Comparison of ENCODE assay signal across 8 cellular contexts in the genomic region with DNA sequence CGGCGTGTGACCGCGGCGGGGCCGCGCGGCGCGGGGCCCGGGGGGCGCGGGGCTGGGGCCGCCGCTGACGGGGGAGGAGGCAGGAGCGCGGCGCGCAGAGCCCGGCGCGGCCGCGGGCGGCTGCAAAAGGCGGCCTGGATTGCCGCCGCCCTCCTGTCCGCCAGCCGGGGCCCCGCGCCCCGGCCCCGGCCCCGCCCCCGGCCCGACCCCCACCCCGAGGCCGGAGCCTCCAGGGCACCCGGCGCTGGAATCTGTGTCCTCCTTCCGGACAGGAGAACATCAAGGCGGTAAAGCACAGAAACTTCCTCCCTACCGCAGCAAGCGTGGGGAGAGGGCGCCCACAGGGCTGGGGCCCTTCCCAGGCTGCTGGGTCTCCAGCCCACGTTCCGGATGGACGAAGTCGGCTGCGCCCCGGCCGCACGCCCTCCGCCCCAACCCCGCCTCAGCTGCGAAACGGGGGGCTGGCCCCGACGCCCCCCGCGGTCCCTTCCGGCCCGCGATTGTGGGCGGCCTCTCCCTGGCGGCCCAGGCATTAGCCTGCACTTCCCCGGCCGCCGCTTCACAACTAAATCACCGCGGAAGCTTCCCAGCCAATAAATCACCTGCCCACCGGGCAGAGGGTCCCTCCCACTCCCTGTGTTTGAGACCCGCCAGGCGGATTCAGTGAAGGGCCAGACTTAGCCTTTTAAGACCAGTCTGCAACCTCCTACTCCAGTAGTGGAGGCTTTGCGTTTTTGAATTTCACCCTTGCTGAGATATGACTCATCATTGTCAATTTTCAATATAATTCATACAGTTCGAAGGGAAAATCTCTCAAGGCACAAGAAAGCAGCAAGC.
A peak's percentile ranks its signal among the peaks of the same experiment; 100 is the strongest.
DNase-seq lines count a peak whose midpoint lies in the region; ATAC-seq and TF ChIP-seq lines count a peak whose summit lies in the region.

No MANE protein-coding gene starts in this region.

- DNase-seq in activated naive CD8-positive, alpha-beta T cell treated with anti-CD3 and anti-CD28 coated beads, Interleukin-2, amount 50 U/mL, for 16 hours (ENCODE audit: low read depth, low spot score): peak; percentile 27
- peak; percentile 54 to 60 for DNase-seq in heart right ventricle
- DNase-seq in NCI-H2029 treated with DMSO at 0.1 percent for 48 hours (lab: John Stamatoyannopoulos, UW): no peak

- 1% methylated on average over 44 to 78 of the region's 78 CpGs for WGBS in heart right ventricle, 2 donors

- H4K20me1 ChIP-seq in DOHH2 (ENCODE audit: control insufficient read depth, insufficient read depth, low read depth, low read length): peaks cover 6% of the 10 kb centered on the region; the same call in 1 of the 2 replicates

- peaks cover 83% of the 10 kb centered on the region for H3K4me1 ChIP-seq in DOHH2 (ENCODE audit: control insufficient read depth, low read length)
- H3K4me1 ChIP-seq in HUES48 (ENCODE audit: control insufficient read depth, insufficient read depth, low read length): peaks cover 56% of the 10 kb centered on the region
- H3K4me1 ChIP-seq in heart right ventricle: peaks cover 7 to 85% (median 65%) of the 10 kb centered on the region in 9 donors
- H3K4me1 ChIP-seq in rectal smooth muscle tissue (ENCODE audit: control insufficient read depth, insufficient read depth, low read length): peaks cover 22% of the 10 kb centered on the region

- intact Hi-C loops in heart right ventricle (cut with DNase I): loop anchor here in 7 of 10 donors (2.0 to 10.0 kb wide), 7 partner anchors 15 to 281 kb away; no protein-coding TSS in a partner anchor

- H3K4me3 ChIP-seq in DOHH2 (ENCODE audit: low read length) (peak overlapping the region; percentile 87), HUES48 (ENCODE audit: low read depth, low read length) (peak overlapping the region; percentile 80), heart right ventricle (peak overlapping the region; percentile 67 to 88 (median 83)), rectal smooth muscle tissue (ENCODE audit: low read length) (peak overlapping the region; percentile 94)

- no peaks in the 10 kb centered on the region for H3K9me2 ChIP-seq in DOHH2 (replicated peaks; ENCODE audit: control insufficient read depth, low read length)

- peak overlapping the region; percentile 98 for H3K27ac ChIP-seq in DOHH2 (ENCODE audit: low read depth, low read length)
- H3K27ac ChIP-seq in HUES48 (ENCODE audit: low read depth, low read length): peak overlapping the region; percentile 98
- H3K27ac ChIP-seq in heart right ventricle: peak overlapping the region; percentile 95 to 99 (median 98)
- peak overlapping the region; percentile 98 for H3K27ac ChIP-seq in rectal smooth muscle tissue (ENCODE audit: low read depth, low read length)

- peak overlapping the region; percentile 96 for H3K4me2 ChIP-seq in DOHH2 (ENCODE audit: low read length)

- no peaks in the 10 kb centered on the region for H3K27me3 ChIP-seq in DOHH2 (ENCODE audit: control insufficient read depth, low read length)
- no peaks in the 10 kb centered on the region for H3K27me3 ChIP-seq in HUES48 (ENCODE audit: control insufficient read depth, insufficient read depth, low read length)
- no peaks in the 10 kb centered on the region for H3K27me3 ChIP-seq in heart right ventricle
- no peaks in the 10 kb centered on the region for H3K27me3 ChIP-seq in rectal smooth muscle tissue (ENCODE audit: control insufficient read depth, insufficient read depth, low read length)

- H3F3A ChIP-seq in DOHH2 (ENCODE audit: control insufficient read depth, insufficient read depth): peaks cover 40% of the 10 kb centered on the region

- ATAC-seq in SK-N-SH treated with all-trans-retinoic acid at 6 μM for 48 hours (peak; percentile 64), heart right ventricle (peak; percentile 43 to 63 (median 58)), HG02938 (IDR thresholded peaks at IDR 0.05; ENCODE audit: unreplicated experiment) (no peak)

- TF ChIP-seq CTCF in DOHH2 (IDR thresholded peaks at IDR 0.05; ENCODE audit: low read depth, low read length, poor library complexity, severe bottlenecking) (no peak), heart right ventricle (IDR thresholded peaks at IDR 0.05) (peak in 4 of 9 donors; percentile 13 to 28 (median 20))

- no peaks in the 10 kb centered on the region for H3K9me3 ChIP-seq in DOHH2 (ENCODE audit: control insufficient read depth, insufficient read depth, low read length)
- H3K9me3 ChIP-seq in HUES48 (ENCODE audit: control insufficient read depth, insufficient read depth, low read length): no peaks in the 10 kb centered on the region
- no peaks in the 10 kb centered on the region for H3K9me3 ChIP-seq in heart right ventricle

- peaks cover 69% of the 10 kb centered on the region for H3K79me2 ChIP-seq in DOHH2 (ENCODE audit: control insufficient read depth, low read length)

- peaks cover 61% of the 10 kb centered on the region for H3K36me3 ChIP-seq in DOHH2 (ENCODE audit: control insufficient read depth, low read length)
- peaks cover 27% of the 10 kb centered on the region for H3K36me3 ChIP-seq in HUES48 (ENCODE audit: control insufficient read depth, insufficient read depth, low read length)
- peaks cover 0 to 28% (median 0%) of the 10 kb centered on the region in 9 donors for H3K36me3 ChIP-seq in heart right ventricle
- H3K36me3 ChIP-seq in rectal smooth muscle tissue (ENCODE audit: control insufficient read depth, insufficient read depth, low read length): no peaks in the 10 kb centered on the region

- H3K9ac ChIP-seq in HUES48 (ENCODE audit: low read depth, low read length) (peak overlapping the region; percentile 51), rectal smooth muscle tissue (ENCODE audit: low read length) (no peak overlapping the region)

TF ChIP-seq in SK-N-SH treated with all-trans-retinoic acid at 6 μM for 48 hours, 23 proteins besides CTCF, POLR2A, EP300 and RAD21:
- TF ChIP-seq PATZ1 (CRISPR knock-in tag; IDR thresholded peaks at IDR 0.05; ENCODE audit: borderline replicate concordance) (peak; percentile 55; the same call in 1 of the 2 replicates), ARNTL (CRISPR knock-in tag; IDR thresholded peaks at IDR 0.05; ENCODE audit: borderline replicate concordance, low read depth) (no peak)
- TF ChIP-seq, protein P1, sequence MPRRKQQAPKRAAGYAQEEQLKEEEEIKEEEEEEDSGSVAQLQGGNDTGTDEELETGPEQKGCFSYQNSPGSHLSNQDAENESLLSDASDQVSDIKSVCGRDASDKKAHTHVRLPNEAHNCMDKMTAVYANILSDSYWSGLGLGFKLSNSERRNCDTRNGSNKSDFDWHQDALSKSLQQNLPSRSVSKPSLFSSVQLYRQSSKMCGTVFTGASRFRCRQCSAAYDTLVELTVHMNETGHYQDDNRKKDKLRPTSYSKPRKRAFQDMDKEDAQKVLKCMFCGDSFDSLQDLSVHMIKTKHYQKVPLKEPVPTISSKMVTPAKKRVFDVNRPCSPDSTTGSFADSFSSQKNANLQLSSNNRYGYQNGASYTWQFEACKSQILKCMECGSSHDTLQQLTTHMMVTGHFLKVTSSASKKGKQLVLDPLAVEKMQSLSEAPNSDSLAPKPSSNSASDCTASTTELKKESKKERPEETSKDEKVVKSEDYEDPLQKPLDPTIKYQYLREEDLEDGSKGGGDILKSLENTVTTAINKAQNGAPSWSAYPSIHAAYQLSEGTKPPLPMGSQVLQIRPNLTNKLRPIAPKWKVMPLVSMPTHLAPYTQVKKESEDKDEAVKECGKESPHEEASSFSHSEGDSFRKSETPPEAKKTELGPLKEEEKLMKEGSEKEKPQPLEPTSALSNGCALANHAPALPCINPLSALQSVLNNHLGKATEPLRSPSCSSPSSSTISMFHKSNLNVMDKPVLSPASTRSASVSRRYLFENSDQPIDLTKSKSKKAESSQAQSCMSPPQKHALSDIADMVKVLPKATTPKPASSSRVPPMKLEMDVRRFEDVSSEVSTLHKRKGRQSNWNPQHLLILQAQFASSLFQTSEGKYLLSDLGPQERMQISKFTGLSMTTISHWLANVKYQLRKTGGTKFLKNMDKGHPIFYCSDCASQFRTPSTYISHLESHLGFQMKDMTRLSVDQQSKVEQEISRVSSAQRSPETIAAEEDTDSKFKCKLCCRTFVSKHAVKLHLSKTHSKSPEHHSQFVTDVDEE (CRISPR knock-in tag; IDR thresholded peaks at IDR 0.05): peak; percentile 51
